Comparison of ENCODE assay signal across 9 cellular contexts in the genomic region with DNA sequence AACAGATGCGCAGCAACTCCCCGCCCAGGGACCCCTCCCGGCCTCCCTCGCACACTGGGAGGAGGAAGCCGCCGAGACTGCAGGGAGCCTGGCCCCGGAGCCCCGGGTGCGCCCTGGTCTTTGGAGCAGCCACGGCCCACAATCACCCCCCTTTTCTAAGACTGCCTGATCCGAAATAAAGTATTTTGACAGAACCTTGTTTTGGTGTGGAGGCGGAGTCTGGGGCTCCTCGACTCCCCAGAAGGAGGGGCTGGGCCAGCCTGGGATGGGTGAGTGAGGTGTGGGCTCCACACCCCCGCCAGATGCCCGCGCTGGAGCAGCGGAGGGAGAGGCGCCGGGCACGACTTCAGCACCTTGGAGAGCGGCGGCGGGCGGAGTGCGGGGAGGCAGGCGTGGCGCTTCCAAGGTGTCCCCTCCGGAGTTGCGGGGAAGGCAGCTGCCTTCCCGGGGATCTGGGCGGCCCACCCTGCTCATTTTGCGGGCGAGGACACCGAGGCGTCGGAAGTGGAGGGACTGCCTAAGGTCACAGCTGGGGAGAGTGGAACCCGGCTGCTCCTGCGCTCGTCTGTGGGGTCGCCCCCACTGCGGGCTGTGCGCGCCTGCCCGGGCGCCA. TPM values are rescaled to one million over a fixed set of nuclear protein-coding genes. Genes with fewer than 3 reads are reported as not detected.
DNase-seq lines count a peak whose midpoint lies in the region; ATAC-seq and TF ChIP-seq lines count a peak whose summit lies in the region.
"Had no signal": no experiment of that assay in that cellular context is flagged by ENCODE, and none has a peak within 500 bp of the region (broad histone marks: within the 10 kb centered on the region; RNA-seq: fewer than 3 reads in every experiment).

No MANE protein-coding gene starts in this region.

- H3K4me3 ChIP-seq in heart right ventricle: no peak overlapping the region
- H3K4me3 ChIP-seq in sigmoid colon: no peak overlapping the region
- H3K4me3 ChIP-seq: gastrocnemius medialis had no signal

- H3K9me3 ChIP-seq in heart right ventricle (no peaks in the 10 kb centered on the region), sigmoid colon (no peaks in the 10 kb centered on the region)
- H3K9me3 ChIP-seq: gastrocnemius medialis had no signal

- WGBS in heart right ventricle, 2 donors: 4 to 5% methylated on average over 45 of the region's 45 CpGs
- WGBS in sigmoid colon, 2 donors: 4 to 6% methylated on average over 45 of the region's 45 CpGs

- H3K4me1 ChIP-seq in heart right ventricle: peaks cover 0 to 8% (median 0%) of the 10 kb centered on the region in 9 donors
- peaks cover 0 to 7% (median 3%) of the 10 kb centered on the region in 4 donors for H3K4me1 ChIP-seq in sigmoid colon
- H3K4me1 ChIP-seq: gastrocnemius medialis had no signal

- DNase-seq in GM13976 (ENCODE audit: low spot score): peak; percentile 76
- peak; percentile 43 for DNase-seq in OCI-M1 (lab: John Stamatoyannopoulos, UW)
- DNase-seq in activated T-helper 1 cell treated with Interleukin-2 at 50 U/mL for 16 hours (ENCODE audit: low read depth): peak; percentile 45
- DNase-seq in heart right ventricle: peak; percentile 56 to 71
- peak; percentile 31 to 51 for DNase-seq in stimulated activated CD4-positive, alpha-beta T cell treated with anti-CD3 and anti-CD28 coated beads, Interleukin-12 subunit alpha, Interleukin-12 subunit beta, amount 100 ng/mL, for 24 hours (ENCODE audit: low read depth in 2 of 2)
- no peak for DNase-seq in sigmoid colon
- no peak for DNase-seq in DMS153 (lab: John Stamatoyannopoulos, UW)
- DNase-seq in globus pallidus (ENCODE audit: low spot score): no peak

- no peak for TF ChIP-seq CTCF in GM13976 (IDR thresholded peaks at IDR 0.05; ENCODE audit: borderline replicate concordance, control extremely low read depth, extremely low read depth, insufficient read depth, missing control alignments)
- TF ChIP-seq CTCF in heart right ventricle (IDR thresholded peaks at IDR 0.05): no peak
- no peak for TF ChIP-seq CTCF in sigmoid colon (IDR thresholded peaks at IDR 0.05)

- peaks cover 0 to 41% (median 6%) of the 10 kb centered on the region in 9 donors for H3K36me3 ChIP-seq in heart right ventricle
- peaks cover 0 to 30% (median 5%) of the 10 kb centered on the region in 4 donors for H3K36me3 ChIP-seq in sigmoid colon

- TF ChIP-seq POLR2A in sigmoid colon (IDR thresholded peaks at IDR 0.05): no peak

- H3K27ac ChIP-seq in heart right ventricle: no peak overlapping the region
- no peak overlapping the region for H3K27ac ChIP-seq in sigmoid colon
- H3K27ac ChIP-seq: gastrocnemius medialis had no signal

- no peak for TF ChIP-seq EP300 in sigmoid colon (IDR thresholded peaks at IDR 0.05)

- H3K27me3 ChIP-seq in heart right ventricle: peaks cover 0 to 24% (median 19%) of the 10 kb centered on the region in 7 donors
- H3K27me3 ChIP-seq in sigmoid colon: peaks cover 0 to 31% (median 4%) of the 10 kb centered on the region in 3 donors

- ATAC-seq in heart right ventricle: peak; percentile 71 to 92 (median 80)
- ATAC-seq: gastrocnemius medialis had no signal

- intact Hi-C loops in heart right ventricle (cut with DNase I) (no loop called here), sigmoid colon (cut with DNase I) (no loop called here)

- in situ Hi-C loops in GM13976 (cut with MboI; ENCODE audit: low sequenced_read_pairs, unreplicated experiment): no loop called here

RNA-seq across cellular contexts. Expression of a gene that starts 9.4 kb away (rescaled TPM):
- 10 to 100 TPM in 8 of 10 donors, 1 to 10 TPM in 2; 7.9 to 14.6 (median 11.9) TPM for total RNA-seq in heart right ventricle
- polyA plus RNA-seq in heart right ventricle: 10 to 100 TPM; 24.1 to 26.9 TPM
- 10 to 100 TPM; 10.3 to 23.5 (median 18.1) TPM for total RNA-seq in sigmoid colon
- 100 to 1,000 TPM in 2 of 3 donors, 10 to 100 TPM in 1; 66.1 to 132 (median 129) TPM for polyA plus RNA-seq in sigmoid colon

RNA-seq across cellular contexts. Expression of a gene that starts 9.5 kb away (rescaled TPM):
- 1 to 10 TPM in 1 of 10 donors, under 1 TPM in 9; 0.12 to 1.0 (median 0.29) TPM for total RNA-seq in heart right ventricle
- polyA plus RNA-seq in heart right ventricle: under 1 TPM; 0.14 to 0.66 TPM
- total RNA-seq in sigmoid colon: under 1 TPM; 0.36 to 0.99 (median 0.69) TPM
- 1 to 10 TPM in 1 of 3 donors, under 1 TPM in 1, not detected in 1; 0.60 to 1.2 TPM for polyA plus RNA-seq in sigmoid colon

RNA-seq across cellular contexts. Expression of a gene that starts 19.5 kb away (rescaled TPM):
- total RNA-seq in heart right ventricle (not detected), sigmoid colon (under 1 TPM in 1 of 4 donors, not detected in 3; 0.55 TPM)
- polyA plus RNA-seq in heart right ventricle (under 1 TPM in 1 of 2 donors, not detected in 1; 0.01 TPM), sigmoid colon (10 to 100 TPM in 1 of 3 donors, 1 to 10 TPM in 2; 1.8 to 24.0 (median 8.5) TPM)

RNA-seq across cellular contexts. Expression of a gene that starts 49.0 kb away (rescaled TPM):
- 100 to 1,000 TPM in 5 of 10 donors, 10 to 100 TPM in 5; 91.5 to 155 (median 101) TPM for total RNA-seq in heart right ventricle
- 100 to 1,000 TPM; 163 to 288 TPM for polyA plus RNA-seq in heart right ventricle
- 10 to 100 TPM; 48.2 to 76.4 (median 65.3) TPM for total RNA-seq in sigmoid colon
- polyA plus RNA-seq in sigmoid colon: 100 to 1,000 TPM; 196 to 278 (median 253) TPM

RNA-seq across cellular contexts. Expression of a gene that starts 56.4 kb away (rescaled TPM):
- total RNA-seq in heart right ventricle (1 to 10 TPM in 2 of 10 donors, under 1 TPM in 4, not detected in 4; 0.49 to 2.2 (median 0.81) TPM), sigmoid colon (1 to 10 TPM; 1.7 to 3.9 (median 2.5) TPM)
- polyA plus RNA-seq in heart right ventricle (1 to 10 TPM in 1 of 2 donors, under 1 TPM in 1; 0.73 to 2.4 TPM), sigmoid colon (10 to 100 TPM in 2 of 3 donors, 1 to 10 TPM in 1; 3.6 to 17.6 (median 17.6) TPM)

Comparison
In these comparisons a context has a peak if more than half of its experiments do, and no peak if none do; other contexts are left out.
1. DNase-seq: peak in GM13976 (single experiment), OCI-M1 (single experiment), activated T-helper 1 cell treated with Interleukin-2 at 50 U/mL for 16 hours (single experiment), heart right ventricle (2 of 2) and stimulated activated CD4-positive, alpha-beta T cell treated with anti-CD3 and anti-CD28 coated beads, Interleukin-12 subunit alpha, Interleukin-12 subunit beta, amount 100 ng/mL, for 24 hours (2 of 2); none in sigmoid colon (single experiment), DMS153 (single experiment) and globus pallidus (single experiment).